Comparison of ENCODE assay signal across 1 cellular context in the genomic region with DNA sequence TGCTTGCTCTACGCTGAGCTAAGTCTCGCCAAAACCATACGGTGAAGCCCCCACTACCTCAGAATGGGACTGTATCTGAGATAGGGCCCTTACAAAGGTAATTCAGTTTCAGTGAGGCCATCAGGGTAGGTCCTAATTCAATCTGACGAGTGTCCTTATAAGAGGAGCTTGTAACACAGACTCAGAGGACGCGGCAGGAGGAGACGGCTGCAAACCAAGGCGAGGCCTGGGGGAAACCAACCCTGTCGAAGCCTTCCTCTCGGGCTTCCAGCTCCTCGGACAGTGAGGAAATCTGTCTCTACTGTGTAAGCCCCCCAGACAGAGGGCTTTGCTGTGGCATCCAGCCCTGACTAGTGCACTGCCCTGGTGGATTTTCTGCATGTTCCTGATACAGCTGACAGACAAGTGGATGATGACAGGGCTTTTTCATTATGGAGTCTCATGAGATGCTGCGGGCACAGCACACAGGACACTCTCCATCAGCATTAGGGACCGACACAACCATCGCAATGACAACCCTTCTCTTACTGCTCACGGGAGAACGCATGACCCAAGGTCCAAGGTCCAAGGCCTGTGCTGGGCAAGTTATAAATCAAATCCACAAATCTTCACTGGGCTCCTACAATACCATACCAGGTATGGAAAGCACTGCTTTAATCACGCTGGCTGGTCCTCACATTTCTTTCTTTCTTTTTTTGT.
A peak's percentile ranks its signal among the peaks of the same experiment; 100 is the strongest.
TF ChIP-seq lines count a peak whose summit lies in the region.

No MANE protein-coding gene starts in this region.

TF ChIP-seq in HepG2, 621 proteins besides CTCF, POLR2A, EP300 and RAD21 (continues in another document):
- no peak for TF ChIP-seq ZNF251 (CRISPR knock-in tag; IDR thresholded peaks at IDR 0.05)
- TF ChIP-seq, protein P1, sequence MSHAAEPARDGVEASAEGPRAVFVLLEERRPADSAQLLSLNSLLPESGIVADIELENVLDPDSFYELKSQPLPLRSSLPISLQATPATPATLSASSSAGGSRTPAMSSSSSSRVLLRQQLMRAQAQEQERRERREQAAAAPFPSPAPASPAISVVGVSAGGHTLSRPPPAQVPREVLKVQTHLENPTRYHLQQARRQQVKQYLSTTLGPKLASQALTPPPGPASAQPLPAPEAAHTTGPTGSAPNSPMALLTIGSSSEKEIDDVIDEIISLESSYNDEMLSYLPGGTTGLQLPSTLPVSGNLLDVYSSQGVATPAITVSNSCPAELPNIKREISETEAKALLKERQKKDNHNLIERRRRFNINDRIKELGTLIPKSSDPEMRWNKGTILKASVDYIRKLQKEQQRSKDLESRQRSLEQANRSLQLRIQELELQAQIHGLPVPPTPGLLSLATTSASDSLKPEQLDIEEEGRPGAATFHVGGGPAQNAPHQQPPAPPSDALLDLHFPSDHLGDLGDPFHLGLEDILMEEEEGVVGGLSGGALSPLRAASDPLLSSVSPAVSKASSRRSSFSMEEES (CRISPR knock-in tag; IDR thresholded peaks at IDR 0.05) = no peak
- TF ChIP-seq ZNF337 (CRISPR knock-in tag; IDR thresholded peaks at IDR 0.05; ENCODE audit: borderline replicate concordance, low read depth) = no peak
- TF ChIP-seq TP53 (CRISPR knock-in tag; conservative IDR thresholded peaks at IDR 0.05) = no peak
- no peak for TF ChIP-seq ZFP37 (CRISPR knock-in tag; IDR thresholded peaks at IDR 0.05; ENCODE audit: borderline replicate concordance)
- no peak for TF ChIP-seq ZNF264 (CRISPR knock-in tag; IDR thresholded peaks at IDR 0.05)
- no peak for TF ChIP-seq ZNF101 (CRISPR knock-in tag; IDR thresholded peaks at IDR 0.05; ENCODE audit: borderline replicate concordance, low read depth)
- TF ChIP-seq HOXA5 (CRISPR knock-in tag; IDR thresholded peaks at IDR 0.05) = no peak
- no peak for TF ChIP-seq STAG1 (CRISPR knock-in tag; IDR thresholded peaks at IDR 0.05)
- no peak for TF ChIP-seq FOXK1 (CRISPR knock-in tag; IDR thresholded peaks at IDR 0.05; ENCODE audit: borderline replicate concordance, low read depth)
- TF ChIP-seq NPAS2 (CRISPR knock-in tag; IDR thresholded peaks at IDR 0.05; ENCODE audit: borderline replicate concordance) = no peak
- TF ChIP-seq, protein P2, sequence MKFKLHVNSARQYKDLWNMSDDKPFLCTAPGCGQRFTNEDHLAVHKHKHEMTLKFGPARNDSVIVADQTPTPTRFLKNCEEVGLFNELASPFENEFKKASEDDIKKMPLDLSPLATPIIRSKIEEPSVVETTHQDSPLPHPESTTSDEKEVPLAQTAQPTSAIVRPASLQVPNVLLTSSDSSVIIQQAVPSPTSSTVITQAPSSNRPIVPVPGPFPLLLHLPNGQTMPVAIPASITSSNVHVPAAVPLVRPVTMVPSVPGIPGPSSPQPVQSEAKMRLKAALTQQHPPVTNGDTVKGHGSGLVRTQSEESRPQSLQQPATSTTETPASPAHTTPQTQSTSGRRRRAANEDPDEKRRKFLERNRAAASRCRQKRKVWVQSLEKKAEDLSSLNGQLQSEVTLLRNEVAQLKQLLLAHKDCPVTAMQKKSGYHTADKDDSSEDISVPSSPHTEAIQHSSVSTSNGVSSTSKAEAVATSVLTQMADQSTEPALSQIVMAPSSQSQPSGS (CRISPR knock-in tag; IDR thresholded peaks at IDR 0.05) = no peak
- TF ChIP-seq, protein P3, sequence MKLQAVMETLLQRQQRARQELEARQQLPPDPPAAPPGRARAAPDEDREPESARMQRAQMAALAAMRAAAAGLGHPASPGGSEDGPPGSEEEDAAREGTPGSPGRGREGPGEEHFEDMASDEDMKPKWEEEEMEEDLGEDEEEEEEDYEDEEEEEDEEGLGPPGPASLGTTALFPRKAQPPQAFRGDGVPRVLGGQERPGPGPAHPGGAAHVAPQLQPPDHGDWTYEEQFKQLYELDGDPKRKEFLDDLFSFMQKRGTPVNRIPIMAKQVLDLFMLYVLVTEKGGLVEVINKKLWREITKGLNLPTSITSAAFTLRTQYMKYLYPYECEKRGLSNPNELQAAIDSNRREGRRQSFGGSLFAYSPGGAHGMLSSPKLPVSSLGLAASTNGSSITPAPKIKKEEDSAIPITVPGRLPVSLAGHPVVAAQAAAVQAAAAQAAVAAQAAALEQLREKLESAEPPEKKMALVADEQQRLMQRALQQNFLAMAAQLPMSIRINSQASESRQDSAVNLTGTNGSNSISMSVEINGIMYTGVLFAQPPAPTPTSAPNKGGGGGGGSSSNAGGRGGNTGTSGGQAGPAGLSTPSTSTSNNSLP (IDR thresholded peaks at IDR 0.05; ENCODE audit: low read depth, low read length) = 0 out of 2 replicates have a peak, but pooled peaks have one; percentile 48
- TF ChIP-seq CCDC6 (CRISPR knock-in tag; IDR thresholded peaks at IDR 0.05) = no peak
- no peak for TF ChIP-seq ZNF891 (CRISPR knock-in tag; IDR thresholded peaks at IDR 0.05)
- no peak for TF ChIP-seq IKZF1 (IDR thresholded peaks at IDR 0.05)
- no peak for TF ChIP-seq HMG20A (CRISPR knock-in tag; IDR thresholded peaks at IDR 0.05; ENCODE audit: borderline replicate concordance)
- no peak for TF ChIP-seq HNRNPLL (IDR thresholded peaks at IDR 0.05; ENCODE audit: low read depth, low read length, poor library complexity, severe bottlenecking)
- TF ChIP-seq SRSF9 (IDR thresholded peaks at IDR 0.05; ENCODE audit: borderline replicate concordance, insufficient read depth, low read depth, low read length, poor library complexity, severe bottlenecking) = no peak
- TF ChIP-seq ZBTB38 (CRISPR knock-in tag; IDR thresholded peaks at IDR 0.05) = 0 out of 2 replicates have a peak, but pooled peaks have one; percentile 33
- TF ChIP-seq, protein P4, sequence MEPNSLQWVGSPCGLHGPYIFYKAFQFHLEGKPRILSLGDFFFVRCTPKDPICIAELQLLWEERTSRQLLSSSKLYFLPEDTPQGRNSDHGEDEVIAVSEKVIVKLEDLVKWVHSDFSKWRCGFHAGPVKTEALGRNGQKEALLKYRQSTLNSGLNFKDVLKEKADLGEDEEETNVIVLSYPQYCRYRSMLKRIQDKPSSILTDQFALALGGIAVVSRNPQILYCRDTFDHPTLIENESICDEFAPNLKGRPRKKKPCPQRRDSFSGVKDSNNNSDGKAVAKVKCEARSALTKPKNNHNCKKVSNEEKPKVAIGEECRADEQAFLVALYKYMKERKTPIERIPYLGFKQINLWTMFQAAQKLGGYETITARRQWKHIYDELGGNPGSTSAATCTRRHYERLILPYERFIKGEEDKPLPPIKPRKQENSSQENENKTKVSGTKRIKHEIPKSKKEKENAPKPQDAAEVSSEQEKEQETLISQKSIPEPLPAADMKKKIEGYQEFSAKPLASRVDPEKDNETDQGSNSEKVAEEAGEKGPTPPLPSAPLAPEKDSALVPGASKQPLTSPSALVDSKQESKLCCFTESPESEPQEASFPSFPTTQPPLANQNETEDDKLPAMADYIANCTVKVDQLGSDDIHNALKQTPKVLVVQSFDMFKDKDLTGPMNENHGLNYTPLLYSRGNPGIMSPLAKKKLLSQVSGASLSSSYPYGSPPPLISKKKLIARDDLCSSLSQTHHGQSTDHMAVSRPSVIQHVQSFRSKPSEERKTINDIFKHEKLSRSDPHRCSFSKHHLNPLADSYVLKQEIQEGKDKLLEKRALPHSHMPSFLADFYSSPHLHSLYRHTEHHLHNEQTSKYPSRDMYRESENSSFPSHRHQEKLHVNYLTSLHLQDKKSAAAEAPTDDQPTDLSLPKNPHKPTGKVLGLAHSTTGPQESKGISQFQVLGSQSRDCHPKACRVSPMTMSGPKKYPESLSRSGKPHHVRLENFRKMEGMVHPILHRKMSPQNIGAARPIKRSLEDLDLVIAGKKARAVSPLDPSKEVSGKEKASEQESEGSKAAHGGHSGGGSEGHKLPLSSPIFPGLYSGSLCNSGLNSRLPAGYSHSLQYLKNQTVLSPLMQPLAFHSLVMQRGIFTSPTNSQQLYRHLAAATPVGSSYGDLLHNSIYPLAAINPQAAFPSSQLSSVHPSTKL (CRISPR knock-in tag; IDR thresholded peaks at IDR 0.05) = peak; percentile 43; the same call in 1 of the 2 replicates
- 0 out of 2 replicates have a peak, but pooled peaks have one; percentile 22 for TF ChIP-seq ZMYM4 (CRISPR knock-in tag; IDR thresholded peaks at IDR 0.05)
- no peak for TF ChIP-seq ZEB1 (IDR thresholded peaks at IDR 0.05; ENCODE audit: insufficient replicate concordance, low read depth)
- TF ChIP-seq KAT8 (CRISPR knock-in tag; IDR thresholded peaks at IDR 0.05) = no peak
- TF ChIP-seq, protein P5, sequence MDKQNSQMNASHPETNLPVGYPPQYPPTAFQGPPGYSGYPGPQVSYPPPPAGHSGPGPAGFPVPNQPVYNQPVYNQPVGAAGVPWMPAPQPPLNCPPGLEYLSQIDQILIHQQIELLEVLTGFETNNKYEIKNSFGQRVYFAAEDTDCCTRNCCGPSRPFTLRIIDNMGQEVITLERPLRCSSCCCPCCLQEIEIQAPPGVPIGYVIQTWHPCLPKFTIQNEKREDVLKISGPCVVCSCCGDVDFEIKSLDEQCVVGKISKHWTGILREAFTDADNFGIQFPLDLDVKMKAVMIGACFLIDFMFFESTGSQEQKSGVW (CRISPR knock-in tag; IDR thresholded peaks at IDR 0.05; ENCODE audit: borderline replicate concordance) = no peak
- TF ChIP-seq, protein P6, sequence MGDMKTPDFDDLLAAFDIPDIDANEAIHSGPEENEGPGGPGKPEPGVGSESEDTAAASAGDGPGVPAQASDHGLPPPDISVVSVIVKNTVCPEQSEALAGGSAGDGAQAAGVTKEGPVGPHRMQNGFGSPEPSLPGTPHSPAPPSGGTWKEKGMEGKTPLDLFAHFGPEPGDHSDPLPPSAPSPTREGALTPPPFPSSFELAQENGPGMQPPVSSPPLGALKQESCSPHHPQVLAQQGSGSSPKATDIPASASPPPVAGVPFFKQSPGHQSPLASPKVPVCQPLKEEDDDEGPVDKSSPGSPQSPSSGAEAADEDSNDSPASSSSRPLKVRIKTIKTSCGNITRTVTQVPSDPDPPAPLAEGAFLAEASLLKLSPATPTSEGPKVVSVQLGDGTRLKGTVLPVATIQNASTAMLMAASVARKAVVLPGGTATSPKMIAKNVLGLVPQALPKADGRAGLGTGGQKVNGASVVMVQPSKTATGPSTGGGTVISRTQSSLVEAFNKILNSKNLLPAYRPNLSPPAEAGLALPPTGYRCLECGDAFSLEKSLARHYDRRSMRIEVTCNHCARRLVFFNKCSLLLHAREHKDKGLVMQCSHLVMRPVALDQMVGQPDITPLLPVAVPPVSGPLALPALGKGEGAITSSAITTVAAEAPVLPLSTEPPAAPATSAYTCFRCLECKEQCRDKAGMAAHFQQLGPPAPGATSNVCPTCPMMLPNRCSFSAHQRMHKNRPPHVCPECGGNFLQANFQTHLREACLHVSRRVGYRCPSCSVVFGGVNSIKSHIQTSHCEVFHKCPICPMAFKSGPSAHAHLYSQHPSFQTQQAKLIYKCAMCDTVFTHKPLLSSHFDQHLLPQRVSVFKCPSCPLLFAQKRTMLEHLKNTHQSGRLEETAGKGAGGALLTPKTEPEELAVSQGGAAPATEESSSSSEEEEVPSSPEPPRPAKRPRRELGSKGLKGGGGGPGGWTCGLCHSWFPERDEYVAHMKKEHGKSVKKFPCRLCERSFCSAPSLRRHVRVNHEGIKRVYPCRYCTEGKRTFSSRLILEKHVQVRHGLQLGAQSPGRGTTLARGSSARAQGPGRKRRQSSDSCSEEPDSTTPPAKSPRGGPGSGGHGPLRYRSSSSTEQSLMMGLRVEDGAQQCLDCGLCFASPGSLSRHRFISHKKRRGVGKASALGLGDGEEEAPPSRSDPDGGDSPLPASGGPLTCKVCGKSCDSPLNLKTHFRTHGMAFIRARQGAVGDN (CRISPR knock-in tag; IDR thresholded peaks at IDR 0.05) = no peak
- no peak for TF ChIP-seq ZNF331 (CRISPR knock-in tag; IDR thresholded peaks at IDR 0.05)
- TF ChIP-seq PHF21A (CRISPR knock-in tag; IDR thresholded peaks at IDR 0.05) = no peak
- peak; percentile 34; the same call in 1 of the 2 replicates for TF ChIP-seq ZNF501 (CRISPR knock-in tag; IDR thresholded peaks at IDR 0.05)
- peak; percentile 46; the same call in 1 of the 2 replicates for TF ChIP-seq GATAD2A (CRISPR knock-in tag; IDR thresholded peaks at IDR 0.05)
